In genomic region chr1:15443281-15443680, GRCh38 we compare ENCODE assay signal across 36 cellular contexts. TPM values are rescaled to one million over a fixed set of nuclear protein-coding genes. Genes with fewer than 3 reads are reported as not detected.
"Had no signal": no experiment of that assay in that cellular context is flagged by ENCODE, and none has a peak within 500 bp of the region (broad histone marks: within the 10 kb centered on the region; RNA-seq: fewer than 3 reads in every experiment).

No MANE protein-coding gene starts in this region.

- H3K27ac ChIP-seq: adrenal gland, PC-9, RWPE1, VCaP had no signal

- DNase-seq: activated B cell treated with CpG ODN at 0.5 μM for 24 hours; activated CD4-positive, alpha-beta memory T cell treated with anti-CD3 and anti-CD28 coated beads for 36 hours; activated CD4-positive, alpha-beta T cell treated with anti-CD3 and anti-CD28 coated beads for 4 hours; activated CD4-positive, alpha-beta T cell treated with anti-CD3 and anti-CD28 coated beads, Interleukin-2, amount 50 U/mL, for 1 hour; activated CD4-positive, CD25-positive, alpha-beta regulatory T cell treated with anti-CD3 and anti-CD28 coated beads, Interleukin-2, amount 50 U/mL, for 72 hours; activated CD8-positive, alpha-beta memory T cell treated with anti-CD3 and anti-CD28 coated beads, Interleukin-2, amount 50 U/mL, for 4 hours; activated gamma-delta T cell treated with Interleukin-2 at 50 U/mL for 16 hours; activated naive CD4-positive, alpha-beta T cell treated with anti-CD3 and anti-CD28 coated beads for 36 hours; activated T-cell treated with anti-CD3 and anti-CD28 coated beads for 4 hours; activated T-cell treated with anti-CD3 and anti-CD28 coated beads, Interleukin-2, amount 50 U/mL, for 4 hours; adrenal gland; caudate nucleus; cerebellar nuclear complex; NCI-H1092 treated with DMSO at 0.1 percent for 48 hours; NCI-H1417; NCI-H146; NCI-H187; NCI-H2029 treated with DMSO at 0.1 percent for 48 hours; NCI-H345; NCI-H524 treated with DMSO at 0.1 percent for 48 hours; PC-9; SIG-M5; SW 1271; T-helper 1 cell; T-helper 2 cell; T-helper 9 cell had no signal

- ATAC-seq: activated naive CD4-positive, alpha-beta T cell treated with anti-CD3 and anti-CD28 coated beads, Interleukin-2, amount 50 U/mL, for 72 hours; activated T-cell treated with anti-CD3 and anti-CD28 coated beads, Interleukin-2, amount 50 U/mL, for 4 hours; Right ventricle myocardium inferior had no signal

- H3K4me3 ChIP-seq: adrenal gland, PC-9 had no signal

- H3K27me3 ChIP-seq: adrenal gland had no signal

- H3K36me3 ChIP-seq: adrenal gland had no signal

- H3K9me3 ChIP-seq: adrenal gland had no signal

- H3K4me1 ChIP-seq: adrenal gland had no signal

RNA-seq across cellular contexts. Expression of gene CTRC, which starts 5.0 kb away (rescaled TPM):
- total RNA-seq: activated naive CD4-positive, alpha-beta T cell treated with anti-CD3 and anti-CD28 coated beads for 36 hours; activated naive CD4-positive, alpha-beta T cell treated with anti-CD3 and anti-CD28 coated beads, Interleukin-2, amount 50 U/mL, for 72 hours; astrocyte; bronchial epithelial cell; NCI-H460; OCI-LY7; PC-9; Right ventricle myocardium inferior had no signal

RNA-seq across cellular contexts. Expression of gene CELA2A, which starts 13.3 kb away (rescaled TPM):
- total RNA-seq: activated B cell treated with CpG ODN at 0.5 μM for 24 hours; activated CD4-positive, alpha-beta memory T cell treated with anti-CD3 and anti-CD28 coated beads for 36 hours; activated naive CD4-positive, alpha-beta T cell treated with anti-CD3 and anti-CD28 coated beads for 36 hours; activated naive CD4-positive, alpha-beta T cell treated with anti-CD3 and anti-CD28 coated beads, Interleukin-2, amount 50 U/mL, for 72 hours; activated T-helper 1 cell treated with anti-CD3 and anti-CD28 coated beads, Interleukin-12 subunit alpha, Interleukin-12 subunit beta, Interleukin-2, Interleukin-4 antibody, amounts not matched to agents 30 ng/mL and 10 ng/mL and 1 ng/mL, durations not matched to agents 14 hours and 24 hours and 36 hours; astrocyte; bronchial epithelial cell; M059J; NCI-H460; OCI-LY7; PC-9; Right ventricle myocardium inferior had no signal

RNA-seq across cellular contexts. Expression of gene CELA2B, which starts 32.6 kb away (rescaled TPM):
- total RNA-seq: activated B cell treated with CpG ODN at 0.5 μM for 24 hours; activated CD4-positive, alpha-beta memory T cell treated with anti-CD3 and anti-CD28 coated beads for 36 hours; activated naive CD4-positive, alpha-beta T cell treated with anti-CD3 and anti-CD28 coated beads for 36 hours; activated naive CD4-positive, alpha-beta T cell treated with anti-CD3 and anti-CD28 coated beads, Interleukin-2, amount 50 U/mL, for 72 hours; activated T-helper 1 cell treated with anti-CD3 and anti-CD28 coated beads, Interleukin-12 subunit alpha, Interleukin-12 subunit beta, Interleukin-2, Interleukin-4 antibody, amounts not matched to agents 30 ng/mL and 10 ng/mL and 1 ng/mL, durations not matched to agents 14 hours and 24 hours and 36 hours; astrocyte; bronchial epithelial cell; M059J; NCI-H460; OCI-LY7; PC-9; Right ventricle myocardium inferior had no signal
